ENCODE assay signal across 18 cellular contexts in the genomic region with DNA sequence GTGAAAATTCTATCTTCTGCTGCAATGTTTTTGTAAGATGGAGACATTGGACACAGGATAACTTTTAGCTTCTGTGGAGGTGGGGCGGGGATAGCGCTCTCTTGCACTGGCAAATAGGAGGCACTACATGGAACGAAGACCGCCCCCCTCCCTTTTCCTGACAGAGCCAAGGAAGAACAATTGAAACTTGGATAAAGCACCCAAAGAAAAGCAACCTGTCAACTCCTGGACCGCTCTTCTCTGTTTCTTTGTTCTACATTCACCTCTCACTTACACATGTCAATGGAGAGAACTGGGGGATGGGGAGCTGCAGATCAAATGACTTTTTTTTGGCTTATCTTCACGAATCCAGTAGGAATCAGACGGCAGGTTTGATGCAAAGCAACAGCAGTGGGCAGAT.
"Had no signal": no experiment of that assay in that cellular context is flagged by ENCODE, and none has a peak within 500 bp of the region (broad histone marks: within the 10 kb centered on the region; RNA-seq: fewer than 3 reads in every experiment).

No MANE protein-coding gene starts in this region.

- H3K27ac ChIP-seq: dorsolateral prefrontal cortex, ovary, right atrium auricular region, sigmoid colon, skin epidermis had no signal

- DNase-seq: cortex of kidney; dorsolateral prefrontal cortex; effector CD8-positive, alpha-beta T cell; foreskin melanocyte; head of caudate nucleus; hippocampal formation; kidney glomerular epithelial cell; mesendoderm; naive thymus-derived CD4-positive, alpha-beta T cell; nucleus accumbens; ovary; sigmoid colon; stimulated activated naive CD4-positive, alpha-beta T cell treated with Interleukin-2 at 50 U/mL for 16 hours; trophoblast cell had no signal

- H3K36me3 ChIP-seq: ovary, right atrium auricular region, sigmoid colon had no signal

- H3K4me1 ChIP-seq: right atrium auricular region, sigmoid colon had no signal

- H3K27ac Mint-ChIP-seq: naive thymus-derived CD4-positive, alpha-beta T cell had no signal

- H3K27me3 ChIP-seq: dorsolateral prefrontal cortex, ovary, right atrium auricular region, sigmoid colon had no signal

- H3K4me3 ChIP-seq: dorsolateral prefrontal cortex, ovary, right atrium auricular region, sigmoid colon, skin epidermis had no signal

- FAIRE-seq: islet of Langerhans, urothelium cell line had no signal

- ATAC-seq: naive thymus-derived CD4-positive, alpha-beta T cell had no signal

- H3K9me3 ChIP-seq: ovary, right atrium auricular region, sigmoid colon had no signal
